ENCODE assay signal across 1 cellular context in the genomic region with DNA sequence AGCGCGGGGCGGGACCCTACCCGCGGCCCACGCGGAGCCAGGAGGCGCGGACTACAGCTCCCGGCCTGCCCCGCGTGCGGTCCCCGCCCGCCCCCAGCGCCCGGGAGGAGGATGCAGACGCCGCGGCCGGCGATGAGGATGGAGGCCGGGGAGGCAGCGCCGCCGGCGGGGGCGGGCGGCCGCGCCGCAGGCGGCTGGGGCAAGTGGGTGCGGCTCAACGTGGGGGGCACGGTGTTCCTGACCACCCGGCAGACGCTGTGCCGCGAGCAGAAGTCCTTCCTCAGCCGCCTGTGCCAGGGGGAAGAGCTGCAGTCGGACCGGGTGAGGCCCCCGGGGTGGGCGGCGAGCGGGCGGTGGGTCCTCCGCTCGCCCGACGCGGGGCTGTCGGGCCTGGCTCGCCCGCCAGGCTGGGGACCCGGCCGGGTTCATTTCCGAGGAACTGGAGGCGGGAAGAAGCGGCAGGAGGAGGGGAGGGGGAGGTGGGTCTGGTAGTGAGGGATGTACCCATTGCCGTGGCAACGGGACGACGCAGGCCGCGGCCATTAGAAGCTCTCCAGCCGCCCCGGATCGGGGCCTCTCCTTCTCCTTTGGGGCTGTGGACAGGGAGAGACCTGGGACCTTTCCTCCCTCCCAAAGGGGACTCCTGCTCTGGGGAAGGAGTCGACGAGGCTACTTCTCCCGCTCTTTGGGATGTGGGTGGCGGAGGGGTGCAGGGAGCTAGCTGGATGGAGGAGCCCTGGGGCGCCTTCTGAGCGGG.
TF ChIP-seq lines count a peak whose summit lies in the region.

KCTD17 (plus strand) TSS at position 114 of the 757 bp plus-strand sequence; CDS start at position 133, 19 bp downstream.

TF ChIP-seq in GM12891, 5 proteins besides CTCF, POLR2A, EP300 and RAD21 (continued from another document):
- TF ChIP-seq TAF1 (IDR thresholded peaks at IDR 0.05; ENCODE audit: low read depth, low read length) (no peak), SPI1 (IDR thresholded peaks at IDR 0.05; ENCODE audit: low read depth, low read length) (no peak)
